31 cellular contexts compared by ENCODE assay signal in the genomic region with DNA sequence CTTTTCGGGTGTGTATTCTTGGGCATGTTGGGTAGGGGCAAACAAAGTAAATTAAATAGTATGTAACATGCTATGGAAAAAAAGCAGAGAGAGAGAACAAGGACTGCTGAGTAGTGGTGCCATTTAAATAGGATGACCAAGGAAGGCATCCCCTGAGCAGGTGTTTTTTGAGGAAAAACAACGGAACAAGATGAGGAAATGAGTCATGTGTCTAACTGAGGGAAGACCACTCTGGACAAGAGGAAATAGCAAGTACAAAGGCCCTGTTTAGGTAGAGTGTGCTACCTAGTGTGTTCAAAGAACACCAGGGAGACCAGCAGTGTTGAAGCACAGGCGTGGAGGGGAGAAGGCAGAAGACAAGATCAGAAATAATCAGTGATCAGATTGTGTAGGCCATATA. TPM values are rescaled to one million over a fixed set of nuclear protein-coding genes. Genes with fewer than 3 reads are reported as not detected.
"Had no signal": no experiment of that assay in that cellular context is flagged by ENCODE, and none has a peak within 500 bp of the region (broad histone marks: within the 10 kb centered on the region; RNA-seq: fewer than 3 reads in every experiment).

No MANE protein-coding gene starts in this region.

- H3K27ac ChIP-seq: gastrocnemius medialis, left lung, lower lobe of right lung, skin epidermis, upper lobe of right lung, VCaP had no signal

- DNase-seq: activated CD4-positive, alpha-beta memory T cell treated with anti-CD3 and anti-CD28 coated beads for 36 hours; activated CD4-positive, alpha-beta T cell treated with anti-CD3 and anti-CD28 coated beads for 4 hours; activated naive CD4-positive, alpha-beta T cell treated with anti-CD3 and anti-CD28 coated beads, Interleukin-2, amount 10 ng/mL, durations not matched to agents 7 days and 5 days; activated T-cell treated with anti-CD3 and anti-CD28 coated beads, Interleukin-2, amount 50 U/mL, for 48 hours; anterior cingulate cortex; effector CD4-positive, alpha-beta T cell; erythroblast; gastrocnemius medialis; glutamatergic neuron; left lung; lower lobe of right lung; mesendoderm; mucosa of descending colon; retina; stimulated activated CD4-positive, alpha-beta T cell treated with anti-CD3 and anti-CD28 coated beads, Interleukin-12 subunit alpha, Interleukin-12 subunit beta, amount 100 ng/mL, for 4 hours; stimulated activated CD4-positive, alpha-beta T cell treated with anti-CD3 and anti-CD28 coated beads, Interleukin-4, amount 100 ng/mL, for 1 hour; stimulated activated naive CD8-positive, alpha-beta T cell treated with anti-CD3 and anti-CD28 coated beads, Interleukin-15, amount 100 ng/mL, for 72 hours; substantia nigra; T-helper 9 cell; upper lobe of right lung had no signal

- H3K27me3 ChIP-seq: gastrocnemius medialis, left lung, upper lobe of right lung had no signal

- H3K4me1 ChIP-seq: gastrocnemius medialis had no signal

- H3K4me3 Mint-ChIP-seq: activated CD4-positive, alpha-beta memory T cell treated with anti-CD3 and anti-CD28 coated beads for 36 hours; activated naive CD4-positive, alpha-beta T cell treated with anti-CD3 and anti-CD28 coated beads, Interleukin-2, amount 10 ng/mL, durations not matched to agents 7 days and 5 days; central memory CD8-positive, alpha-beta T cell; dendritic cell treated with granulocyte-macrophage colony-stimulating factor and Interleukin-4, amounts not matched to agents 40 ng/mL and 50 ng/mL, for 4 days; natural killer cell treated with Interleukin-12 subunit alpha and Interleukin-12 subunit beta and Interleukin-15 and Interleukin-18, amount 100 ng/mL, for 72 hours; stimulated activated naive CD8-positive, alpha-beta T cell treated with anti-CD3 and anti-CD28 coated beads, Interleukin-15, amount 100 ng/mL, for 72 hours had no signal

- ATAC-seq: gastrocnemius medialis; left lung; lower lobe of right lung; mucosa of descending colon; natural killer cell treated with Interleukin-12 subunit alpha and Interleukin-12 subunit beta and Interleukin-15 and Interleukin-18, amount 100 ng/mL, for 72 hours; sciatic nerve; stimulated activated naive CD8-positive, alpha-beta T cell treated with anti-CD3 and anti-CD28 coated beads, Interleukin-15, amount 100 ng/mL, for 72 hours; upper lobe of right lung had no signal

- H3K4me1 Mint-ChIP-seq: activated naive CD4-positive, alpha-beta T cell treated with anti-CD3 and anti-CD28 coated beads, Interleukin-2, amount 10 ng/mL, durations not matched to agents 7 days and 5 days; central memory CD8-positive, alpha-beta T cell had no signal

- H3K27me3 Mint-ChIP-seq: activated CD4-positive, alpha-beta memory T cell treated with anti-CD3 and anti-CD28 coated beads for 36 hours; activated naive CD4-positive, alpha-beta T cell treated with anti-CD3 and anti-CD28 coated beads, Interleukin-2, amount 10 ng/mL, durations not matched to agents 7 days and 5 days; central memory CD8-positive, alpha-beta T cell; dendritic cell treated with granulocyte-macrophage colony-stimulating factor and Interleukin-4, amounts not matched to agents 40 ng/mL and 50 ng/mL, for 4 days; natural killer cell treated with Interleukin-12 subunit alpha and Interleukin-12 subunit beta and Interleukin-15 and Interleukin-18, amount 100 ng/mL, for 72 hours; stimulated activated naive CD8-positive, alpha-beta T cell treated with anti-CD3 and anti-CD28 coated beads, Interleukin-15, amount 100 ng/mL, for 72 hours had no signal

- H3K9me3 ChIP-seq: gastrocnemius medialis, left lung, lower lobe of right lung, mucosa of descending colon, upper lobe of right lung had no signal

- H3K9me3 Mint-ChIP-seq: activated CD4-positive, alpha-beta memory T cell treated with anti-CD3 and anti-CD28 coated beads for 36 hours; activated naive CD4-positive, alpha-beta T cell treated with anti-CD3 and anti-CD28 coated beads, Interleukin-2, amount 10 ng/mL, durations not matched to agents 7 days and 5 days; central memory CD8-positive, alpha-beta T cell; dendritic cell treated with granulocyte-macrophage colony-stimulating factor and Interleukin-4, amounts not matched to agents 40 ng/mL and 50 ng/mL, for 4 days; natural killer cell treated with Interleukin-12 subunit alpha and Interleukin-12 subunit beta and Interleukin-15 and Interleukin-18, amount 100 ng/mL, for 72 hours; stimulated activated naive CD8-positive, alpha-beta T cell treated with anti-CD3 and anti-CD28 coated beads, Interleukin-15, amount 100 ng/mL, for 72 hours had no signal

- H3K4me3 ChIP-seq: gastrocnemius medialis, left lung, lower lobe of right lung, mucosa of descending colon, skin epidermis, upper lobe of right lung had no signal

- H3K27ac Mint-ChIP-seq: activated CD4-positive, alpha-beta memory T cell treated with anti-CD3 and anti-CD28 coated beads for 36 hours; activated naive CD4-positive, alpha-beta T cell treated with anti-CD3 and anti-CD28 coated beads, Interleukin-2, amount 10 ng/mL, durations not matched to agents 7 days and 5 days; dendritic cell treated with granulocyte-macrophage colony-stimulating factor and Interleukin-4, amounts not matched to agents 40 ng/mL and 50 ng/mL, for 4 days; natural killer cell treated with Interleukin-12 subunit alpha and Interleukin-12 subunit beta and Interleukin-15 and Interleukin-18, amount 100 ng/mL, for 72 hours had no signal

RNA-seq across cellular contexts. Expression of gene GUCA2A, which starts 20.1 kb away (rescaled TPM):
- total RNA-seq: activated CD4-positive, alpha-beta memory T cell treated with anti-CD3 and anti-CD28 coated beads for 36 hours; bronchial epithelial cell; left lung; lower lobe of right lung; myocyte; natural killer cell treated with Interleukin-12 subunit alpha and Interleukin-12 subunit beta and Interleukin-15 and Interleukin-18, amount 100 ng/mL, for 72 hours; osteocyte; posterior vena cava; sciatic nerve; T-helper 1 cell treated with Interleukin-12 subunit alpha and Interleukin-12 subunit beta and Interleukin-4 antibody, amounts not matched to agents 30 ng/mL and 1 ng/mL, for 36 hours; upper lobe of right lung had no signal

RNA-seq across cellular contexts. Expression of gene GUCA2B, which starts 31.4 kb away (rescaled TPM):
- total RNA-seq: activated CD4-positive, alpha-beta memory T cell treated with anti-CD3 and anti-CD28 coated beads for 36 hours; bronchial epithelial cell; left lung; lower lobe of right lung; myocyte; natural killer cell treated with Interleukin-12 subunit alpha and Interleukin-12 subunit beta and Interleukin-15 and Interleukin-18, amount 100 ng/mL, for 72 hours; osteocyte; posterior vena cava; sciatic nerve; T-helper 1 cell treated with Interleukin-12 subunit alpha and Interleukin-12 subunit beta and Interleukin-4 antibody, amounts not matched to agents 30 ng/mL and 1 ng/mL, for 36 hours; upper lobe of right lung had no signal
